4 cellular contexts compared by ENCODE assay signal in the genomic region with DNA sequence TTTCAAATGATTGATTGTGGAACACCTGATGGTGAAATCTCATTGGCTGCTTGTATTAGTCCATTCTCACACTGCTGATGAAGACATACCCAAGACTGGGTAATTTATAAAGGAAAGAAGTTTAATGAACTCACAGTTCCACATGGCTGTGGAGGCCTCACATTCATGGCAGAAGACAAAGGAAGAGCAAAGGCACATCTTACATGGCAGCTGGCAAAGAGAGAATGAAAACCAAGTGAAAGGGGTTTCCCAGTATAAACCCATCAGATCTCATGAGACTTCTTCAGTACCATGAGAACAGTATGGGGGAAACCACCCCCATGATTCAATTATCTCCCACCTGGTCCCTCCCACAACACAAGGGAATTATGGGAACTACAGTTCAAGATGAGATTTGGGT.
TF ChIP-seq lines count a peak whose summit lies in the region.

No MANE protein-coding gene starts in this region.

TF ChIP-seq in A549, 52 proteins besides CTCF, POLR2A, EP300 and RAD21:
- TF ChIP-seq ZFP36 (IDR thresholded peaks at IDR 0.05; ENCODE audit: borderline replicate concordance, partially characterized antibody): peak; percentile 62
TF ChIP-seq in A549: peak in this region for 1; not testable (repeated sequence) for 51.

TF ChIP-seq in HEK293, 187 proteins besides CTCF, POLR2A, EP300 and RAD21:
- TF ChIP-seq SETDB1 (IDR thresholded peaks at IDR 0.05; ENCODE audit: insufficient read length, low read length): peak; percentile 49

TF ChIP-seq in K562, 482 proteins besides CTCF, POLR2A, EP300 and RAD21:
- TF ChIP-seq TRIM28 (IDR thresholded peaks at IDR 0.05): 0 out of 2 replicates have a peak, but pooled peaks have one; percentile 43
- peak in 1 of 2 experiments; percentile 47; a peak in 1 of 4 replicates for TF ChIP-seq TRIM24 (IDR thresholded peaks at IDR 0.05)
- peak; percentile 79 for TF ChIP-seq ZFP36 (IDR thresholded peaks at IDR 0.05; ENCODE audit: low read depth, low read length, partially characterized antibody)
- peak; percentile 98 for TF ChIP-seq ZNF431 (CRISPR knock-in tag; IDR thresholded peaks at IDR 0.05)

TF ChIP-seq in HepG2, 621 proteins besides CTCF, POLR2A, EP300 and RAD21:
- TF ChIP-seq ZNF431 (CRISPR knock-in tag; IDR thresholded peaks at IDR 0.05; ENCODE audit: borderline replicate concordance, low read depth): peak; percentile 83; the same call in 1 of the 2 replicates
